Comparison of ENCODE assay signal across 12 cellular contexts in genomic region chr1:162823231-162823630, GRCh38. TPM values are rescaled to one million over a fixed set of nuclear protein-coding genes. Genes with fewer than 3 reads are reported as not detected.
DNase-seq lines count a peak whose midpoint lies in the region; TF ChIP-seq lines count a peak whose summit lies in the region.
"Had no signal": no experiment of that assay in that cellular context is flagged by ENCODE, and none has a peak within 500 bp of the region (broad histone marks: within the 10 kb centered on the region; RNA-seq: fewer than 3 reads in every experiment).

No MANE protein-coding gene starts in this region.

- peaks cover 59% of the 10 kb centered on the region for H3K27me3 Mint-ChIP-seq in activated naive CD4-positive, alpha-beta T cell treated with anti-CD3 and anti-CD28 coated beads, Interleukin-2, amount 10 ng/mL, durations not matched to agents 7 days and 5 days

- H3K4me2 ChIP-seq in smooth muscle cell = peak overlapping the region; percentile 84

- H3K79me2 ChIP-seq in smooth muscle cell (ENCODE audit: low read depth) = no peaks in the 10 kb centered on the region

- CTCF ChIA-PET in activated naive CD4-positive, alpha-beta T cell treated with anti-CD3 and anti-CD28 coated beads, Interleukin-2, amount 10 ng/mL, durations not matched to agents 7 days and 5 days (lab: Charles Lee) = no interaction called here

- no peaks in the 10 kb centered on the region for H3K9me3 Mint-ChIP-seq in activated naive CD4-positive, alpha-beta T cell treated with anti-CD3 and anti-CD28 coated beads, Interleukin-2, amount 10 ng/mL, durations not matched to agents 7 days and 5 days
- H3K9me3 Mint-ChIP-seq: activated CD4-positive, alpha-beta T cell treated with anti-CD3 and anti-CD28 coated beads, Interleukin-2, amount 10 ng/mL, durations not matched to agents 7 days and 5 days had no signal

- WGBS in smooth muscle cell (ENCODE audit: low lambda C conversion rate) = 81% methylated on average over 3 of the region's 3 CpGs

- peaks cover 2% of the 10 kb centered on the region for H3K36me3 Mint-ChIP-seq in activated naive CD4-positive, alpha-beta T cell treated with anti-CD3 and anti-CD28 coated beads, Interleukin-2, amount 10 ng/mL, durations not matched to agents 7 days and 5 days

- no peaks in the 10 kb centered on the region for H3K36me3 ChIP-seq in HUES48 (ENCODE audit: control insufficient read depth, insufficient read depth, low read length)
- no peaks in the 10 kb centered on the region for H3K36me3 ChIP-seq in smooth muscle cell (ENCODE audit: low read depth)
- H3K36me3 ChIP-seq: pancreas, Peyer's patch had no signal

- H3K4me1 ChIP-seq in HUES48 (ENCODE audit: control insufficient read depth, insufficient read depth, low read length) = peaks cover 10% of the 10 kb centered on the region
- H3K4me1 ChIP-seq in smooth muscle cell (ENCODE audit: low read depth) = peaks cover 7% of the 10 kb centered on the region

- H3K4me3 ChIP-seq in HUES48 (ENCODE audit: low read depth, low read length) (peak overlapping the region; percentile 84), dorsolateral prefrontal cortex (peak overlapping the region in 24 of 59 donors; percentile 44 to 78 (median 68)), smooth muscle cell (no peak overlapping the region)

- H3K9me3 ChIP-seq in HUES48 (ENCODE audit: control insufficient read depth, insufficient read depth, low read length) = no peaks in the 10 kb centered on the region
- no peaks in the 10 kb centered on the region for H3K9me3 ChIP-seq in smooth muscle cell (replicated peaks; ENCODE audit: low read depth)
- H3K9me3 ChIP-seq: pancreas, Peyer's patch had no signal

- H3K27ac Mint-ChIP-seq in activated naive CD4-positive, alpha-beta T cell treated with anti-CD3 and anti-CD28 coated beads, Interleukin-2, amount 10 ng/mL, durations not matched to agents 7 days and 5 days = no peak overlapping the region
- H3K27ac Mint-ChIP-seq: activated CD4-positive, alpha-beta T cell treated with anti-CD3 and anti-CD28 coated beads, Interleukin-2, amount 10 ng/mL, durations not matched to agents 7 days and 5 days had no signal

- H3K9ac ChIP-seq in HUES48 (ENCODE audit: low read depth, low read length) = 0 out of 2 replicates have a peak overlapping the region, but pooled peaks have one; percentile 62
- no peak overlapping the region for H3K9ac ChIP-seq in smooth muscle cell (ENCODE audit: low read depth)

- intact Hi-C loops in dorsolateral prefrontal cortex (cut with DNase I) = no loop called here

- peaks cover 16% of the 10 kb centered on the region for H3K4me1 Mint-ChIP-seq in activated naive CD4-positive, alpha-beta T cell treated with anti-CD3 and anti-CD28 coated beads, Interleukin-2, amount 10 ng/mL, durations not matched to agents 7 days and 5 days

- H3K27me3 ChIP-seq in HUES48 (ENCODE audit: control insufficient read depth, insufficient read depth, low read length) (no peaks in the 10 kb centered on the region), dorsolateral prefrontal cortex (no peaks in the 10 kb centered on the region), smooth muscle cell (ENCODE audit: low read depth) (peaks cover 34% of the 10 kb centered on the region)
- H3K27me3 ChIP-seq: Peyer's patch had no signal

- TF ChIP-seq CTCF in dorsolateral prefrontal cortex (IDR thresholded peaks at IDR 0.05 in 54 of 56, conservative IDR thresholded peaks at IDR 0.05 in 2 of 56; ENCODE audit: low read depth in 1 of 56, partially characterized antibody in 56 of 56) (no peak), smooth muscle cell (IDR thresholded peaks at IDR 0.05; ENCODE audit: borderline replicate concordance, insufficient read depth, poor library complexity, severe bottlenecking) (no peak)

- H4K20me1 ChIP-seq in smooth muscle cell (ENCODE audit: low read depth) = no peaks in the 10 kb centered on the region

- no peak overlapping the region for H2AFZ ChIP-seq in smooth muscle cell (ENCODE audit: low read depth)

- peak; percentile 25 for DNase-seq in activated naive CD4-positive, alpha-beta T cell treated with Interleukin-2 at 50 U/mL for 16 hours
- DNase-seq in activated naive CD4-positive, alpha-beta T cell treated with anti-CD3 and anti-CD28 coated beads, Interleukin-2, amount 10 ng/mL, durations not matched to agents 7 days and 5 days = no peak
- no peak for DNase-seq in dorsolateral prefrontal cortex
- no peak for DNase-seq in smooth muscle cell (lab: John Stamatoyannopoulos, UW; ENCODE audit: unreplicated experiment)
- no peak for DNase-seq in activated CD8-positive, alpha-beta memory T cell treated with anti-CD3 and anti-CD28 coated beads, Interleukin-2, amount 50 U/mL, for 4 hours
- no peak for DNase-seq in HuH-7.5 (ENCODE audit: low spot score)
- DNase-seq in NCI-H187 (lab: John Stamatoyannopoulos, UW) = no peak
- DNase-seq: activated CD4-positive, alpha-beta T cell treated with anti-CD3 and anti-CD28 coated beads, Interleukin-2, amount 10 ng/mL, durations not matched to agents 7 days and 5 days; GF-D8 had no signal

- no peaks in the 10 kb centered on the region for H3F3A ChIP-seq in smooth muscle cell (ENCODE audit: low read depth)

- H3K4me3 Mint-ChIP-seq in activated naive CD4-positive, alpha-beta T cell treated with anti-CD3 and anti-CD28 coated beads, Interleukin-2, amount 10 ng/mL, durations not matched to agents 7 days and 5 days = no peak overlapping the region

- H3K27ac ChIP-seq in HUES48 (ENCODE audit: low read depth, low read length) (no peak overlapping the region), dorsolateral prefrontal cortex (peak overlapping the region in 41 of 59 donors; percentile 24 to 90 (median 73)), smooth muscle cell (ENCODE audit: low read depth) (no peak overlapping the region)
- H3K27ac ChIP-seq: pancreas, Peyer's patch had no signal

RNA-seq across cellular contexts. Expression of gene HSD17B7, which starts 32.7 kb away (rescaled TPM):
- total RNA-seq in dorsolateral prefrontal cortex (10 to 100 TPM; 11.5 to 41.2 (median 23.6) TPM), smooth muscle cell (15.5 and 18.9 TPM in 2 replicates)
- 11.6 and 12.4 TPM in 2 replicates for polyA plus RNA-seq in smooth muscle cell

RNA-seq across cellular contexts. Expression of gene CCDC190, which starts 37.7 kb away (rescaled TPM):
- total RNA-seq in dorsolateral prefrontal cortex (1 to 10 TPM in 98 of 120 experiments, under 1 TPM in 21, not detected in 1; 0.52 to 6.7 (median 1.9) TPM), smooth muscle cell (not detected in 2 replicates)
- polyA plus RNA-seq in smooth muscle cell = 0.27 TPM in 1 of 2 replicates, not detected in the other
- total RNA-seq: activated CD4-positive, alpha-beta T cell treated with anti-CD3 and anti-CD28 coated beads, Interleukin-2, amount 10 ng/mL, durations not matched to agents 7 days and 5 days; pancreas; Peyer's patch had no signal
- polyA plus RNA-seq: pancreas had no signal

Comparison
In these comparisons a context has a peak if more than half of its experiments do, and no peak if none do; other contexts are left out.
1. H3K27ac ChIP-seq: peak in dorsolateral prefrontal cortex (41 of 59); none in HUES48 (single experiment) and smooth muscle cell (single experiment).